In the genomic region with DNA sequence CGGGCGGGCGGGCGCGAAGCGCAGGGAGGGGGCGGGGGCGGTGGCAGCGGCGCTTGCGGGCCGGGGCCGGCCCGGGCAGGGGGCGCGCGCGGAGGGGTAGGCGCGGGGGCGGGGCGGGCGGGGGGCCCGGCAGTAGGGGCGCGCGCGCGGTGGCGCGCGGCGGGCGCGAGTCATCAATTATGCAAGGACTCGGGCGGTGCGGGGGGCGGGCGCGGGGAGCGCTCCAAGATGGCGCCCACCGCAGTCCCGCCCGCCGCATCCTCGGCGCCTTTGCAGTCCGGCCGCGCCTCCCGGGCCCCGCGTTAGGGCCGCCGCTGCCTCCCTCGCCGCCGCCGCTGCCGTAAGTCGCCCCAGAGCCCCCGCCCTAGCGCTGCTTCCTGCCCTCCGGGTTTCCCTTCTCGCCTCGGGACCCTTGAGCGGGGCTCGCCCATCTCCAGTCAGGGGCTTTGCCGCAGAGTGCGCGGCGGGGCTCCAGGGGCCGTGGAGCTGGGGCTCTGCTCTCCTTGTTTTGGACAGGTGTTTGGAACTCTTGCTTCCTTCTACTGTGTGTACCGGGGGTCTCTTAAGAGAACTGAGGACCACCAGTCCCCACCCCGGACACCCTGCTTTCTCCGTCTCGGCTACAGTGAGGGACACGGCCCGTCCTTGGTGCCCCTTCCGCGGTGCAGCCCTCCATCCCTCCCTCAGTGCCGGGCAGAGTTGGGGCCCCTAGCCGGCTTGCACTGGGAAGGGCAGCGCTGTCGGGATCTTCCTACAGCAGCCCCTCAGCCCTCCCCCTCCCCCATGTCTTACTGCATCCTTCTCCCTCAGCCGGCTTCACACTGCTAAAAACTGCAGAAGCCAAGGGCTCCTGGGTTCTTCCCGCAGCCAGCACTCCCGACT, we compare ENCODE assay signal across 1 cellular context.
TF ChIP-seq lines count a peak whose summit lies in the region.

A gene (plus strand): TSS at position 214 of the 882 bp plus-strand sequence. CDS start 71,585 bp downstream, outside the sequence.

TF ChIP-seq in HEK293, 187 proteins besides CTCF, POLR2A, EP300 and RAD21 (continued from another document and continues in another):
- TF ChIP-seq, protein P1, sequence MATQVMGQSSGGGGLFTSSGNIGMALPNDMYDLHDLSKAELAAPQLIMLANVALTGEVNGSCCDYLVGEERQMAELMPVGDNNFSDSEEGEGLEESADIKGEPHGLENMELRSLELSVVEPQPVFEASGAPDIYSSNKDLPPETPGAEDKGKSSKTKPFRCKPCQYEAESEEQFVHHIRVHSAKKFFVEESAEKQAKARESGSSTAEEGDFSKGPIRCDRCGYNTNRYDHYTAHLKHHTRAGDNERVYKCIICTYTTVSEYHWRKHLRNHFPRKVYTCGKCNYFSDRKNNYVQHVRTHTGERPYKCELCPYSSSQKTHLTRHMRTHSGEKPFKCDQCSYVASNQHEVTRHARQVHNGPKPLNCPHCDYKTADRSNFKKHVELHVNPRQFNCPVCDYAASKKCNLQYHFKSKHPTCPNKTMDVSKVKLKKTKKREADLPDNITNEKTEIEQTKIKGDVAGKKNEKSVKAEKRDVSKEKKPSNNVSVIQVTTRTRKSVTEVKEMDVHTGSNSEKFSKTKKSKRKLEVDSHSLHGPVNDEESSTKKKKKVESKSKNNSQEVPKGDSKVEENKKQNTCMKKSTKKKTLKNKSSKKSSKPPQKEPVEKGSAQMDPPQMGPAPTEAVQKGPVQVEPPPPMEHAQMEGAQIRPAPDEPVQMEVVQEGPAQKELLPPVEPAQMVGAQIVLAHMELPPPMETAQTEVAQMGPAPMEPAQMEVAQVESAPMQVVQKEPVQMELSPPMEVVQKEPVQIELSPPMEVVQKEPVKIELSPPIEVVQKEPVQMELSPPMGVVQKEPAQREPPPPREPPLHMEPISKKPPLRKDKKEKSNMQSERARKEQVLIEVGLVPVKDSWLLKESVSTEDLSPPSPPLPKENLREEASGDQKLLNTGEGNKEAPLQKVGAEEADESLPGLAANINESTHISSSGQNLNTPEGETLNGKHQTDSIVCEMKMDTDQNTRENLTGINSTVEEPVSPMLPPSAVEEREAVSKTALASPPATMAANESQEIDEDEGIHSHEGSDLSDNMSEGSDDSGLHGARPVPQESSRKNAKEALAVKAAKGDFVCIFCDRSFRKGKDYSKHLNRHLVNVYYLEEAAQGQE (tag by site-specific recombination; IDR thresholded peaks at IDR 0.05) = no peak
- TF ChIP-seq ZNF394 (tag by site-specific recombination; IDR thresholded peaks at IDR 0.05; ENCODE audit: borderline replicate concordance) (no peak), BCL11A (tag by site-specific recombination; IDR thresholded peaks at IDR 0.05; ENCODE audit: low read depth) (no peak), ZNF670 (tag by site-specific recombination; IDR thresholded peaks at IDR 0.05; ENCODE audit: low read depth) (no peak), ZNF791 (tag by site-specific recombination; IDR thresholded peaks at IDR 0.05) (no peak), ZNF658 (tag by site-specific recombination; IDR thresholded peaks at IDR 0.05) (no peak), ZNF423 (tag by site-specific recombination; IDR thresholded peaks at IDR 0.05) (no peak), ZNF433 (tag by site-specific recombination; IDR thresholded peaks at IDR 0.05; ENCODE audit: low read depth) (no peak), ZFP37 (tag by site-specific recombination; IDR thresholded peaks at IDR 0.05) (no peak), GFI1B (tag by site-specific recombination; IDR thresholded peaks at IDR 0.05) (no peak), ZNF530 (tag by site-specific recombination; IDR thresholded peaks at IDR 0.05; ENCODE audit: low read depth) (no peak), ZBTB17 (tag by site-specific recombination; IDR thresholded peaks at IDR 0.05) (0 out of 2 replicates have a peak, but pooled peaks have one; percentile 31), ZNF175 (tag by site-specific recombination; IDR thresholded peaks at IDR 0.05) (no peak), ZNF600 (tag by site-specific recombination; IDR thresholded peaks at IDR 0.05) (peak; percentile 61), ZNF174 (tag by site-specific recombination; IDR thresholded peaks at IDR 0.05) (no peak), ZNF391 (tag by site-specific recombination; IDR thresholded peaks at IDR 0.05; ENCODE audit: borderline replicate concordance, low read depth) (no peak), SP7 (tag by site-specific recombination; IDR thresholded peaks at IDR 0.05) (0 out of 2 replicates have a peak, but pooled peaks have one; percentile 30), ZNF24 (tag by site-specific recombination; IDR thresholded peaks at IDR 0.05) (0 out of 2 replicates have a peak, but pooled peaks have one; percentile 40), MZF1 (tag by site-specific recombination; IDR thresholded peaks at IDR 0.05; ENCODE audit: borderline replicate concordance) (no peak), MYNN (tag by site-specific recombination; IDR thresholded peaks at IDR 0.05; ENCODE audit: borderline replicate concordance) (no peak), ZEB2 (tag by site-specific recombination; IDR thresholded peaks at IDR 0.05) (peak; percentile 46), ZNF112 (tag by site-specific recombination; IDR thresholded peaks at IDR 0.05) (no peak), ZNF626 (tag by site-specific recombination; IDR thresholded peaks at IDR 0.05) (no peak), RBAK (tag by site-specific recombination; IDR thresholded peaks at IDR 0.05) (no peak), SCRT1 (tag by site-specific recombination; IDR thresholded peaks at IDR 0.05; ENCODE audit: borderline replicate concordance) (no peak), ZNF501 (tag by site-specific recombination; IDR thresholded peaks at IDR 0.05) (no peak), ZNF202 (tag by site-specific recombination; IDR thresholded peaks at IDR 0.05; ENCODE audit: borderline replicate concordance) (no peak), ZFP69B (tag by site-specific recombination; IDR thresholded peaks at IDR 0.05) (no peak), KLF9 (tag by site-specific recombination; IDR thresholded peaks at IDR 0.05; ENCODE audit: low read depth) (0 out of 2 replicates have a peak, but pooled peaks have one; percentile 8), ZNF140 (tag by site-specific recombination; IDR thresholded peaks at IDR 0.05) (no peak), ZNF133 (tag by site-specific recombination; IDR thresholded peaks at IDR 0.05) (no peak), ZNF558 (tag by site-specific recombination; IDR thresholded peaks at IDR 0.05) (no peak), ZNF292 (tag by site-specific recombination; IDR thresholded peaks at IDR 0.05; ENCODE audit: borderline replicate concordance, low read depth) (no peak), KLF1 (tag by site-specific recombination; IDR thresholded peaks at IDR 0.05) (no peak), ZNF2 (tag by site-specific recombination; IDR thresholded peaks at IDR 0.05) (0 out of 2 replicates have a peak, but pooled peaks have one; percentile 62), GLIS2 (tag by site-specific recombination; IDR thresholded peaks at IDR 0.05) (no peak), ZNF211 (tag by site-specific recombination; IDR thresholded peaks at IDR 0.05; ENCODE audit: low read depth) (no peak), ZSCAN23 (tag by site-specific recombination; IDR thresholded peaks at IDR 0.05) (no peak), ZNF354C (tag by site-specific recombination; IDR thresholded peaks at IDR 0.05; ENCODE audit: borderline replicate concordance, low read depth) (no peak), ZNF596 (tag by site-specific recombination; IDR thresholded peaks at IDR 0.05) (no peak), ZNF548 (tag by site-specific recombination; IDR thresholded peaks at IDR 0.05) (no peak), ZNF366 (tag by site-specific recombination; conservative IDR thresholded peaks at IDR 0.05) (peak; percentile 40; the same call in 1 of the 2 replicates), ZNF621 (tag by site-specific recombination; IDR thresholded peaks at IDR 0.05) (no peak), ZBTB7A (tag by site-specific recombination; IDR thresholded peaks at IDR 0.05; ENCODE audit: low read depth) (peak; percentile 39; the same call in 1 of the 2 replicates), ZNF37A (tag by site-specific recombination; IDR thresholded peaks at IDR 0.05) (no peak)
- TF ChIP-seq, protein P2, sequence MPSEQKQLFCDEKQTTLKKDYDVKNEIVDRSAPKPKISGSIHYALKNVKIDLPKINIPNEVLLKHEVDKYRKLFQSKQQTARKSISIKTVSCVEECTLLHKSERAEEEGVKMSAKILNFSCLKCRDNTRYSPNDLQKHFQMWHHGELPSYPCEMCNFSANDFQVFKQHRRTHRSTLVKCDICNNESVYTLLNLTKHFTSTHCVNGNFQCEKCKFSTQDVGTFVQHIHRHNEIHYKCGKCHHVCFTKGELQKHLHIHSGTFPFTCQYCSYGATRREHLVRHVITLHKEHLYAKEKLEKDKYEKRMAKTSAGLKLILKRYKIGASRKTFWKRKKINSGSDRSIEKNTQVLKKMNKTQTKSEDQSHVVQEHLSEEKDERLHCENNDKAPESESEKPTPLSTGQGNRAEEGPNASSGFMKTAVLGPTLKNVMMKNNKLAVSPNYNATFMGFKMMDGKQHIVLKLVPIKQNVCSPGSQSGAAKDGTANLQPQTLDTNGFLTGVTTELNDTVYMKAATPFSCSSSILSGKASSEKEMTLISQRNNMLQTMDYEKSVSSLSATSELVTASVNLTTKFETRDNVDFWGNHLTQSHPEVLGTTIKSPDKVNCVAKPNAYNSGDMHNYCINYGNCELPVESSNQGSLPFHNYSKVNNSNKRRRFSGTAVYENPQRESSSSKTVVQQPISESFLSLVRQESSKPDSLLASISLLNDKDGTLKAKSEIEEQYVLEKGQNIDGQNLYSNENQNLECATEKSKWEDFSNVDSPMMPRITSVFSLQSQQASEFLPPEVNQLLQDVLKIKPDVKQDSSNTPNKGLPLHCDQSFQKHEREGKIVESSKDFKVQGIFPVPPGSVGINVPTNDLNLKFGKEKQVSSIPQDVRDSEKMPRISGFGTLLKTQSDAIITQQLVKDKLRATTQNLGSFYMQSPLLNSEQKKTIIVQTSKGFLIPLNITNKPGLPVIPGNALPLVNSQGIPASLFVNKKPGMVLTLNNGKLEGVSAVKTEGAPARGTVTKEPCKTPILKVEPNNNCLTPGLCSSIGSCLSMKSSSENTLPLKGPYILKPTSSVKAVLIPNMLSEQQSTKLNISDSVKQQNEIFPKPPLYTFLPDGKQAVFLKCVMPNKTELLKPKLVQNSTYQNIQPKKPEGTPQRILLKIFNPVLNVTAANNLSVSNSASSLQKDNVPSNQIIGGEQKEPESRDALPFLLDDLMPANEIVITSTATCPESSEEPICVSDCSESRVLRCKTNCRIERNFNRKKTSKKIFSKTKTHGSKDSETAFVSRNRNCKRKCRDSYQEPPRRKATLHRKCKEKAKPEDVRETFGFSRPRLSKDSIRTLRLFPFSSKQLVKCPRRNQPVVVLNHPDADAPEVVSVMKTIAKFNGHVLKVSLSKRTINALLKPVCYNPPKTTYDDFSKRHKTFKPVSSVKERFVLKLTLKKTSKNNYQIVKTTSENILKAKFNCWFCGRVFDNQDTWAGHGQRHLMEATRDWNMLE (tag by site-specific recombination; conservative IDR thresholded peaks at IDR 0.05; ENCODE audit: low read depth) = no peak
- TF ChIP-seq, protein P3, sequence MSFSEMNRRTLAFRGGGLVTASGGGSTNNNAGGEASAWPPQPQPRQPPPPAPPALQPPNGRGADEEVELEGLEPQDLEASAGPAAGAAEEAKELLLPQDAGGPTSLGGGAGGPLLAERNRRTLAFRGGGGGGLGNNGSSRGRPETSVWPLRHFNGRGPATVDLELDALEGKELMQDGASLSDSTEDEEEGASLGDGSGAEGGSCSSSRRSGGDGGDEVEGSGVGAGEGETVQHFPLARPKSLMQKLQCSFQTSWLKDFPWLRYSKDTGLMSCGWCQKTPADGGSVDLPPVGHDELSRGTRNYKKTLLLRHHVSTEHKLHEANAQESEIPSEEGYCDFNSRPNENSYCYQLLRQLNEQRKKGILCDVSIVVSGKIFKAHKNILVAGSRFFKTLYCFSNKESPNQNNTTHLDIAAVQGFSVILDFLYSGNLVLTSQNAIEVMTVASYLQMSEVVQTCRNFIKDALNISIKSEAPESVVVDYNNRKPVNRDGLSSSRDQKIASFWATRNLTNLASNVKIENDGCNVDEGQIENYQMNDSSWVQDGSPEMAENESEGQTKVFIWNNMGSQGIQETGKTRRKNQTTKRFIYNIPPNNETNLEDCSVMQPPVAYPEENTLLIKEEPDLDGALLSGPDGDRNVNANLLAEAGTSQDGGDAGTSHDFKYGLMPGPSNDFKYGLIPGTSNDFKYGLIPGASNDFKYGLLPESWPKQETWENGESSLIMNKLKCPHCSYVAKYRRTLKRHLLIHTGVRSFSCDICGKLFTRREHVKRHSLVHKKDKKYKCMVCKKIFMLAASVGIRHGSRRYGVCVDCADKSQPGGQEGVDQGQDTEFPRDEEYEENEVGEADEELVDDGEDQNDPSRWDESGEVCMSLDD (tag by site-specific recombination; IDR thresholded peaks at IDR 0.05) = 0 out of 2 replicates have a peak, but pooled peaks have one; percentile 38
- TF ChIP-seq, protein P4, sequence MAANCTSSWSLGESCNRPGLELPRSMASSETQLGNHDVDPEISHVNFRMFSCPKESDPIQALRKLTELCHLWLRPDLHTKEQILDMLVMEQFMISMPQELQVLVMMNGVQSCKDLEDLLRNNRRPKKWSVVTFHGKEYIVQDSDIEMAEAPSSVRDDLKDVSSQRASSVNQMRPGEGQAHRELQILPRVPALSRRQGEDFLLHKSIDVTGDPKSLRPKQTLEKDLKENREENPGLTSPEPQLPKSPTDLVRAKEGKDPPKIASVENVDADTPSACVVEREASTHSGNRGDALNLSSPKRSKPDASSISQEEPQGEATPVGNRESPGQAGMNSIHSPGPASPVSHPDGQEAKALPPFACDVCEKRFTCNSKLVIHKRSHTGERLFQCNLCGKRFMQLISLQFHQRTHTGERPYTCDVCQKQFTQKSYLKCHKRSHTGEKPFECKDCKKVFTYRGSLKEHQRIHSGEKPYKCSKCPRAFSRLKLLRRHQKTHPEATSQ (tag by site-specific recombination; IDR thresholded peaks at IDR 0.05) = no peak
- TF ChIP-seq, protein P5, sequence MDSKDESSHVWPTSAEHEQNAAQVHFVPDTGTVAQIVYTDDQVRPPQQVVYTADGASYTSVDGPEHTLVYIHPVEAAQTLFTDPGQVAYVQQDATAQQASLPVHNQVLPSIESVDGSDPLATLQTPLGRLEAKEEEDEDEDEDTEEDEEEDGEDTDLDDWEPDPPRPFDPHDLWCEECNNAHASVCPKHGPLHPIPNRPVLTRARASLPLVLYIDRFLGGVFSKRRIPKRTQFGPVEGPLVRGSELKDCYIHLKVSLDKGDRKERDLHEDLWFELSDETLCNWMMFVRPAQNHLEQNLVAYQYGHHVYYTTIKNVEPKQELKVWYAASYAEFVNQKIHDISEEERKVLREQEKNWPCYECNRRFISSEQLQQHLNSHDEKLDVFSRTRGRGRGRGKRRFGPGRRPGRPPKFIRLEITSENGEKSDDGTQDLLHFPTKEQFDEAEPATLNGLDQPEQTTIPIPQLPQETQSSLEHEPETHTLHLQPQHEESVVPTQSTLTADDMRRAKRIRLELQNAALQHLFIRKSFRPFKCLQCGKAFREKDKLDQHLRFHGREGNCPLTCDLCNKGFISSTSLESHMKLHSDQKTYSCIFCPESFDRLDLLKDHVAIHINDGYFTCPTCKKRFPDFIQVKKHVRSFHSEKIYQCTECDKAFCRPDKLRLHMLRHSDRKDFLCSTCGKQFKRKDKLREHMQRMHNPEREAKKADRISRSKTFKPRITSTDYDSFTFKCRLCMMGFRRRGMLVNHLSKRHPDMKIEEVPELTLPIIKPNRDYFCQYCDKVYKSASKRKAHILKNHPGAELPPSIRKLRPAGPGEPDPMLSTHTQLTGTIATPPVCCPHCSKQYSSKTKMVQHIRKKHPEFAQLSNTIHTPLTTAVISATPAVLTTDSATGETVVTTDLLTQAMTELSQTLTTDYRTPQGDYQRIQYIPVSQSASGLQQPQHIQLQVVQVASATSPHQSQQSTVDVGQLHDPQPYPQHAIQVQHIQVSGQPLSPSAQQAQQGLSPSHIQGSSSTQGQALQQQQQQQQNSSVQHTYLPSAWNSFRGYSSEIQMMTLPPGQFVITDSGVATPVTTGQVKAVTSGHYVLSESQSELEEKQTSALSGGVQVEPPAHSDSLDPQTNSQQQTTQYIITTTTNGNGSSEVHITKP (tag by site-specific recombination; IDR thresholded peaks at IDR 0.05) = peak; percentile 37; the same call in 1 of the 2 replicates
